In genomic region chr2:102080451-102081054, GRCh38 we compare ENCODE assay signal across 10 cellular contexts.
DNase-seq lines count a peak whose midpoint lies in the region; ATAC-seq and TF ChIP-seq lines count a peak whose summit lies in the region.
"Had no signal": no experiment of that assay in that cellular context is flagged by ENCODE, and none has a peak within 500 bp of the region (broad histone marks: within the 10 kb centered on the region; RNA-seq: fewer than 3 reads in every experiment).

No MANE protein-coding gene starts in this region.

- H4K5ac ChIP-seq in IMR-90 (ENCODE audit: low read depth, low read length): no peak overlapping the region

- no peak overlapping the region for H3K9ac ChIP-seq in IMR-90 (ENCODE audit: low read depth, low read length)

- H2BK15ac ChIP-seq in IMR-90 (ENCODE audit: low read depth, low read length): no peak overlapping the region

- no peak overlapping the region for H2AK5ac ChIP-seq in IMR-90 (ENCODE audit: low read depth, low read length)

- H3K27ac ChIP-seq in IMR-90 (ENCODE audit: insufficient read depth, low read length): no peak overlapping the region

- dilution Hi-C loops in IMR-90 (cut with HindIII; ENCODE audit: low sequenced_read_pairs, unreplicated experiment): no loop called here

- intact Hi-C loops in IMR-90 (cut with micrococcal nuclease): no loop called here

- no TSS peak for BruUV-seq in IMR-90 (replicated peaks; lab: Mats Ljungman, UMichigan)

- ATAC-seq in GM18502 (IDR thresholded peaks at IDR 0.05; ENCODE audit: poor library complexity, unreplicated experiment) (peak; percentile 56), GM21360 (IDR thresholded peaks at IDR 0.05; ENCODE audit: unreplicated experiment) (peak; percentile 38), IMR-90 (ENCODE audit: low read depth) (no peak), HG02571 (IDR thresholded peaks at IDR 0.05; ENCODE audit: unreplicated experiment) (no peak)

- H4K8ac ChIP-seq in IMR-90 (ENCODE audit: low read depth in 2 of 2, low read length in 2 of 2): no peak overlapping the region

- no peak overlapping the region for H3K14ac ChIP-seq in IMR-90 (replicated peaks; ENCODE audit: low read depth, low read length)

- H3K9me3 ChIP-seq in IMR-90 (ENCODE audit: control insufficient read depth, insufficient read depth, low read length): no peaks in the 10 kb centered on the region

- H2BK20ac ChIP-seq in IMR-90 (ENCODE audit: low read depth, low read length): no peak overlapping the region; the same call in 1 of the 2 replicates

- H3K4ac ChIP-seq in IMR-90 (ENCODE audit: low read depth, low read length): no peak overlapping the region

- H4K20me1 ChIP-seq in IMR-90 (ENCODE audit: insufficient read depth, low read length): no peaks in the 10 kb centered on the region

- H3K18ac ChIP-seq in IMR-90 (ENCODE audit: low read depth, low read length): 0 out of 2 replicates have a peak overlapping the region, but pooled peaks have one; percentile 51

- no peak overlapping the region for H2BK5ac ChIP-seq in IMR-90 (ENCODE audit: low read depth, low read length, poor library complexity, severe bottlenecking)

- H3K9me1 ChIP-seq in IMR-90 (ENCODE audit: insufficient read depth, low read length): peaks cover 10% of the 10 kb centered on the region; the same call in 1 of the 2 replicates

- H4K91ac ChIP-seq in IMR-90 (ENCODE audit: insufficient read depth, low read depth, low read length): no peak overlapping the region

- TF ChIP-seq CTCF in IMR-90 (conservative IDR thresholded peaks at IDR 0.05; ENCODE audit: low read depth, low read length) (no peak), fibroblast of mammary gland (conservative IDR thresholded peaks at IDR 0.05; ENCODE audit: control insufficient read depth, insufficient read depth, low read depth, low read length) (no peak)

- H3K4me2 ChIP-seq in IMR-90 (ENCODE audit: low read depth, low read length): no peak overlapping the region

- no peak for TF ChIP-seq RAD21 in IMR-90 (IDR thresholded peaks at IDR 0.05; ENCODE audit: low read length)

- WGBS in IMR-90 (ENCODE audit: extremely low coverage in 2 of 2, insufficient read length in 1 of 2), 2 experiments: no CpG with 5 or more reads among the region's 4 CpGs

- H3K56ac ChIP-seq in IMR-90 (ENCODE audit: extremely low read depth, insufficient read depth, low read length): no peak overlapping the region

- no peaks in the 10 kb centered on the region for H3K27me3 ChIP-seq in IMR-90 (ENCODE audit: control insufficient read depth, insufficient read depth, low read length)

- H3K36me3 ChIP-seq in IMR-90 (ENCODE audit: control insufficient read depth, insufficient read depth, low read length): no peaks in the 10 kb centered on the region

- no peak for TF ChIP-seq POLR2A in IMR-90 (IDR thresholded peaks at IDR 0.05; ENCODE audit: low read depth, low read length)

- POLR2A ChIA-PET in IMR-90 (lab: Charles Lee; ENCODE audit: unreplicated experiment): no interaction called here

- no peak overlapping the region for H2BK120ac ChIP-seq in IMR-90 (ENCODE audit: low read depth, low read length)

- DNase-seq in IMR-90 (peak; percentile 44), fibroblast of mammary gland (ENCODE audit: low read depth) (peak; percentile 57), NAMALWA (ENCODE audit: low spot score) (no peak), SIG-M5 (lab: John Stamatoyannopoulos, UW) (no peak)
- no peak for DNase-seq in activated CD4-positive, alpha-beta T cell treated with anti-CD3 and anti-CD28 coated beads, Interleukin-2, amount 50 U/mL, for 1 hour
- DNase-seq: activated gamma-delta T cell, NCI-H1417 treated with DMSO at 0.1 percent for 48 hours had no signal

- CTCF ChIA-PET in IMR-90 (lab: Yijun Ruan, JAX): no interaction called here

- H3K79me1 ChIP-seq in IMR-90 (ENCODE audit: low read depth in 1 of 2, low read length in 2 of 2): 0 out of 4 replicates have a peak, but pooled peaks cover 0 to 4% of the 10 kb centered on the region in 2 experiments

- no peak overlapping the region for H3K23ac ChIP-seq in IMR-90 (ENCODE audit: low read depth, low read length)

- H3K4me3 ChIP-seq in IMR-90 (ENCODE audit: insufficient read depth, low read depth, low read length) (no peak overlapping the region), fibroblast of mammary gland (ENCODE audit: control insufficient read depth, low read depth, low read length) (no peak overlapping the region)

- peaks cover 4% of the 10 kb centered on the region for H3K4me1 ChIP-seq in IMR-90 (ENCODE audit: control insufficient read depth, insufficient read depth, low read length)

- in situ Hi-C loops in IMR-90 (cut with MboI; ENCODE audit: low sequenced_read_pairs): no loop called here

- no peak overlapping the region for H2AFZ ChIP-seq in IMR-90 (replicated peaks; ENCODE audit: low read length, poor library complexity)

- H2AK9ac ChIP-seq in IMR-90 (replicated peaks; ENCODE audit: low read depth, low read length, poor library complexity): no peak overlapping the region

TF ChIP-seq in IMR-90, 13 proteins besides CTCF, POLR2A, EP300 and RAD21:
- TF ChIP-seq, protein P1, sequence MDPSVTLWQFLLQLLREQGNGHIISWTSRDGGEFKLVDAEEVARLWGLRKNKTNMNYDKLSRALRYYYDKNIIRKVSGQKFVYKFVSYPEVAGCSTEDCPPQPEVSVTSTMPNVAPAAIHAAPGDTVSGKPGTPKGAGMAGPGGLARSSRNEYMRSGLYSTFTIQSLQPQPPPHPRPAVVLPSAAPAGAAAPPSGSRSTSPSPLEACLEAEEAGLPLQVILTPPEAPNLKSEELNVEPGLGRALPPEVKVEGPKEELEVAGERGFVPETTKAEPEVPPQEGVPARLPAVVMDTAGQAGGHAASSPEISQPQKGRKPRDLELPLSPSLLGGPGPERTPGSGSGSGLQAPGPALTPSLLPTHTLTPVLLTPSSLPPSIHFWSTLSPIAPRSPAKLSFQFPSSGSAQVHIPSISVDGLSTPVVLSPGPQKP (IDR thresholded peaks at IDR 0.05; ENCODE audit: borderline replicate concordance, low read depth, low read length): no peak
- TF ChIP-seq NFE2L2 (IDR thresholded peaks at IDR 0.05; ENCODE audit: low read depth, low read length) (peak; percentile 87), MAFK (IDR thresholded peaks at IDR 0.05; ENCODE audit: low read depth, low read length) (peak; percentile 53)
TF ChIP-seq in IMR-90: peak in this region for 2.

Comparison
In these comparisons a context has a peak if more than half of its experiments do, and no peak if none do; other contexts are left out.
1. ATAC-seq: peak in GM18502 (single experiment) and GM21360 (single experiment); none in IMR-90 (single experiment) and HG02571 (single experiment).
2. DNase-seq: peak in IMR-90 (single experiment) and fibroblast of mammary gland (single experiment); none in NAMALWA (single experiment), activated CD4-positive, alpha-beta T cell treated with anti-CD3 and anti-CD28 coated beads, Interleukin-2, amount 50 U/mL, for 1 hour (single experiment) and SIG-M5 (single experiment).